Comparison of ENCODE assay signal across 10 cellular contexts in the genomic region with DNA sequence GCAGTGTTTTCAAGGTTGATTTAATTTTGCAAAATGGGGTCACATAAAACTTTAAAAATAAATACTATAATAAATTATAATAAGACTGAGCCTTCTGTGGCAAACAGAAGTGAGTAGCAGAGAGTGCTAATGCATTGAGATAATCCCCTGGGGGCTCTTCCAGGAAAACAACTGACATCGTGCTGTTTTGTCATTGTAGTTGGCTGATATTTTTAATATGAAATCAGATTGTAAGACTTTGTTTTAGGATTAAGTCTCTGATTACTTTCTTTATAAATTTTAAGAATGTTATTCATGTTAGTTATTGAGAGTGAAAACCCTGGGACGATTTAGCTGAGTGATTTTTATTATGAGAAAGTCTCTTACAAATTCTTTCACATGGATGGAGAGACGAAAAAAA.
DNase-seq lines count a peak whose midpoint lies in the region; ATAC-seq and TF ChIP-seq lines count a peak whose summit lies in the region.
"Had no signal": no experiment of that assay in that cellular context is flagged by ENCODE, and none has a peak within 500 bp of the region (broad histone marks: within the 10 kb centered on the region; RNA-seq: fewer than 3 reads in every experiment).

No MANE protein-coding gene starts in this region.

- peaks cover 57% of the 10 kb centered on the region for H3F3A ChIP-seq in neural progenitor cell (ENCODE audit: low read depth)

- peak overlapping the region; percentile 74 for H3K4me3 Mint-ChIP-seq in neural progenitor cell
- H3K4me3 Mint-ChIP-seq: activated T-cell treated with anti-CD3 and anti-CD28 coated beads, Interleukin-2, amount 50 U/mL, for 72 hours had no signal

- no peak overlapping the region for H2AFZ ChIP-seq in neural progenitor cell (replicated peaks)

- H3K79me2 ChIP-seq in neural progenitor cell (ENCODE audit: low read depth): peaks cover 98% of the 10 kb centered on the region

- 31 to 39% methylated on average over 3 of the region's 3 CpGs for WGBS in heart right ventricle, 2 donors
- 31% methylated on average over 3 of the region's 3 CpGs for WGBS in right cardiac atrium
- 30 to 70% methylated on average over 3 of the region's 3 CpGs for WGBS in ectodermal cell, 2 experiments

- peaks cover 66% of the 10 kb centered on the region for H3K4me1 Mint-ChIP-seq in neural progenitor cell

- intact Hi-C loops in heart right ventricle (cut with DNase I): no loop called here
- intact Hi-C loops in right cardiac atrium (cut with DNase I): no loop called here
- intact Hi-C loops in upper lobe of right lung (cut with DNase I): no loop called here

- peak overlapping the region; percentile 77 for H3K4me2 ChIP-seq in neural progenitor cell

- H3K27ac Mint-ChIP-seq in neural progenitor cell: peak overlapping the region; percentile 100
- H3K27ac Mint-ChIP-seq: activated T-cell treated with anti-CD3 and anti-CD28 coated beads, Interleukin-2, amount 50 U/mL, for 72 hours had no signal

- H4K20me1 ChIP-seq in neural progenitor cell (ENCODE audit: low read depth): peaks cover 55% of the 10 kb centered on the region

- H3K4me3 ChIP-seq in heart right ventricle (no peak overlapping the region), right cardiac atrium (ENCODE audit: low read length) (no peak overlapping the region), ectodermal cell (ENCODE audit: insufficient read depth, low read depth, low read length) (no peak overlapping the region), neural progenitor cell (peak overlapping the region; percentile 39), upper lobe of right lung (no peak overlapping the region)

- no peak for TF ChIP-seq CTCF in heart right ventricle (IDR thresholded peaks at IDR 0.05)
- TF ChIP-seq CTCF in neural progenitor cell (IDR thresholded peaks at IDR 0.05): no peak
- no peak for TF ChIP-seq CTCF in upper lobe of right lung (IDR thresholded peaks at IDR 0.05)

- H3K27ac ChIP-seq in heart right ventricle: peak overlapping the region; percentile 31 to 95 (median 78)
- H3K27ac ChIP-seq in right cardiac atrium (ENCODE audit: low read length): no peak overlapping the region
- H3K27ac ChIP-seq in ectodermal cell (ENCODE audit: insufficient read depth, low read depth, low read length, poor library complexity, severe bottlenecking): peak overlapping the region; percentile 97
- peak overlapping the region; percentile 96 for H3K27ac ChIP-seq in neural progenitor cell
- peak overlapping the region; percentile 18 for H3K27ac ChIP-seq in upper lobe of right lung

- H3K36me3 Mint-ChIP-seq in neural progenitor cell: no peaks in the 10 kb centered on the region

- H3K4me1 ChIP-seq in heart right ventricle (peaks cover 38 to 100% (median 95%) of the 10 kb centered on the region in 9 donors), right cardiac atrium (ENCODE audit: control insufficient read depth, insufficient read depth, low read length) (peaks cover 43% of the 10 kb centered on the region), ectodermal cell (ENCODE audit: control insufficient read depth, insufficient read depth, low read length) (peaks cover 87% of the 10 kb centered on the region), neural progenitor cell (peaks cover 80% of the 10 kb centered on the region), upper lobe of right lung (peaks cover 59% of the 10 kb centered on the region)

- no peaks in the 10 kb centered on the region for H3K27me3 ChIP-seq in heart right ventricle
- no peaks in the 10 kb centered on the region for H3K27me3 ChIP-seq in right cardiac atrium (ENCODE audit: control insufficient read depth, insufficient read depth)
- H3K27me3 ChIP-seq in ectodermal cell (ENCODE audit: control insufficient read depth, insufficient read depth, low read length, poor library complexity, severe bottlenecking): no peaks in the 10 kb centered on the region
- H3K27me3 ChIP-seq in neural progenitor cell: no peaks in the 10 kb centered on the region
- H3K27me3 ChIP-seq in upper lobe of right lung: no peaks in the 10 kb centered on the region

- ATAC-seq in heart right ventricle: no peak
- ATAC-seq in right cardiac atrium: no peak
- ATAC-seq in upper lobe of right lung: no peak
- ATAC-seq in HG03095 (IDR thresholded peaks at IDR 0.05; ENCODE audit: unreplicated experiment): no peak
- ATAC-seq in GM18873 (IDR thresholded peaks at IDR 0.05; ENCODE audit: low FRiP score, unreplicated experiment): no peak
- ATAC-seq: activated T-cell treated with anti-CD3 and anti-CD28 coated beads, Interleukin-2, amount 50 U/mL, for 72 hours had no signal

- H3K9me3 ChIP-seq in heart right ventricle (no peaks in the 10 kb centered on the region), right cardiac atrium (ENCODE audit: control insufficient read depth, low read length) (no peaks in the 10 kb centered on the region), ectodermal cell (ENCODE audit: control insufficient read depth, low read length) (no peaks in the 10 kb centered on the region), neural progenitor cell (ENCODE audit: low read depth) (no peaks in the 10 kb centered on the region), upper lobe of right lung (no peaks in the 10 kb centered on the region)

- H3K9ac ChIP-seq in neural progenitor cell: no peak overlapping the region

- H3K9me3 Mint-ChIP-seq in neural progenitor cell: no peaks in the 10 kb centered on the region
- H3K9me3 Mint-ChIP-seq: activated T-cell treated with anti-CD3 and anti-CD28 coated beads, Interleukin-2, amount 50 U/mL, for 72 hours had no signal

- H3K27me3 Mint-ChIP-seq in neural progenitor cell (ENCODE audit: insufficient read depth, low read depth): no peaks in the 10 kb centered on the region

- H3K36me3 ChIP-seq in heart right ventricle: no peaks in the 10 kb centered on the region
- H3K36me3 ChIP-seq in ectodermal cell (ENCODE audit: control insufficient read depth, insufficient read depth, low read length): no peaks in the 10 kb centered on the region
- no peaks in the 10 kb centered on the region for H3K36me3 ChIP-seq in neural progenitor cell
- H3K36me3 ChIP-seq in upper lobe of right lung: no peaks in the 10 kb centered on the region

- no peak for DNase-seq in heart right ventricle
- DNase-seq in right cardiac atrium: no peak
- no peak for DNase-seq in neural progenitor cell (ENCODE audit: low spot score)
- DNase-seq in upper lobe of right lung: no peak
- DNase-seq in NCI-H2107 (lab: John Stamatoyannopoulos, UW): no peak
- DNase-seq: activated T-cell treated with anti-CD3 and anti-CD28 coated beads, Interleukin-2, amount 50 U/mL, for 72 hours; posterior cingulate gyrus had no signal
